29 cellular contexts compared by ENCODE assay signal in genomic region chr18:64175432-64175831, GRCh38. TPM values are rescaled to one million over a fixed set of nuclear protein-coding genes. Genes with fewer than 3 reads are reported as not detected.
"Had no signal": no experiment of that assay in that cellular context is flagged by ENCODE, and none has a peak within 500 bp of the region (broad histone marks: within the 10 kb centered on the region; RNA-seq: fewer than 3 reads in every experiment).

No MANE protein-coding gene starts in this region.

- H3K27me3 ChIP-seq: ovary had no signal

- H3K4me3 ChIP-seq: ovary, skin epidermis, thoracic aorta had no signal

- H3K36me3 ChIP-seq: ovary, thoracic aorta had no signal

- H3K27ac ChIP-seq: ovary, skin epidermis, thoracic aorta, VCaP had no signal

- DNase-seq: activated CD4-positive, alpha-beta memory T cell treated with anti-CD3 and anti-CD28 coated beads, Interleukin-2, amount 10 ng/mL, durations not matched to agents 7 days and 5 days; activated CD4-positive, alpha-beta T cell treated with anti-CD3 and anti-CD28 coated beads, Interleukin-2, amount 10 ng/mL, durations not matched to agents 7 days and 5 days; activated gamma-delta T cell treated with Interleukin-2 at 50 U/mL for 16 hours; activated naive CD4-positive, alpha-beta T cell treated with anti-CD3 and anti-CD28 coated beads, Interleukin-2, amount 50 U/mL, for 16 hours; activated T-cell treated with anti-CD3 and anti-CD28 coated beads, Interleukin-2, amount 50 U/mL, for 4 hours; amniotic stem cell; caudate nucleus; foreskin fibroblast; head of caudate nucleus; hippocampal formation; naive B cell; nephron progenitor cell; ovary; stimulated activated CD4-positive, alpha-beta T cell treated with anti-CD3 and anti-CD28 coated beads, Interleukin-12 subunit alpha, Interleukin-12 subunit beta, amount 100 ng/mL, for 4 hours; stimulated activated CD4-positive, alpha-beta T cell treated with anti-CD3 and anti-CD28 coated beads, Interleukin-4, amount 100 ng/mL, for 1 hour; stimulated activated naive CD8-positive, alpha-beta T cell treated with anti-CD3 and anti-CD28 coated beads, Interleukin-15, Interleukin-2, amounts not matched to agents 100 U/mL and 50 U/mL, for 24 hours; trophoblast cell had no signal

- ATAC-seq: activated CD4-positive, CD25-positive, alpha-beta regulatory T cell treated with anti-CD3 and anti-CD28 coated beads, Interleukin-2, amount 50 U/mL, for 24 hours; activated T-cell treated with anti-CD3 and anti-CD28 coated beads, Interleukin-2, amount 50 U/mL, for 4 hours; activated T-helper 17 cell treated with anti-CD3 and anti-CD28 coated beads, Interleukin-2, amount 50 U/mL, for 72 hours; esophagus mucosa; sciatic nerve; stimulated activated naive CD8-positive, alpha-beta T cell treated with anti-CD3 and anti-CD28 coated beads, Interleukin-15, Interleukin-2, amounts not matched to agents 100 U/mL and 50 U/mL, for 24 hours had no signal

- H3K9me3 ChIP-seq: ovary, thoracic aorta had no signal

RNA-seq across cellular contexts. Expression of gene LINC00305, which starts 26.5 kb away (rescaled TPM):
- total RNA-seq: activated CD4-positive, alpha-beta memory T cell treated with anti-CD3 and anti-CD28 coated beads, Interleukin-2, amount 10 ng/mL, durations not matched to agents 7 days and 5 days; activated CD4-positive, alpha-beta T cell treated with anti-CD3 and anti-CD28 coated beads, Interleukin-2, amount 10 ng/mL, durations not matched to agents 7 days and 5 days; activated T-cell treated with anti-CD3 and anti-CD28 coated beads, Interleukin-2, amount 50 U/mL, for 4 hours; activated T-helper 17 cell treated with anti-CD3 and anti-CD28 coated beads, Interleukin-2, amount 50 U/mL, for 72 hours; astrocyte; esophagus mucosa; kidney epithelial cell; lower leg skin; mesothelial cell of epicardium; ovary; renal cortical epithelial cell; sciatic nerve; thoracic aorta had no signal
